In genomic region chr21:45643021-45643980, GRCh38 we compare ENCODE assay signal across 8 cellular contexts. TPM values are rescaled to one million over a fixed set of nuclear protein-coding genes. Genes with fewer than 3 reads are reported as not detected.
DNase-seq lines count a peak whose midpoint lies in the region; ATAC-seq lines count a peak whose summit lies in the region.

PCBP3 (plus strand) TSS chr21:45643725; CDS start chr21:45850086, 206,361 bp downstream.

- peak; percentile 67 for ATAC-seq in GM19025 (IDR thresholded peaks at IDR 0.05; ENCODE audit: low read depth, unreplicated experiment)
- peak; percentile 64 for ATAC-seq in HG03442 (IDR thresholded peaks at IDR 0.05; ENCODE audit: unreplicated experiment)
- ATAC-seq in effector memory CD8-positive, alpha-beta T cell (replicated peaks) = peak; percentile 75

- DNase-seq in AG08396 (ENCODE audit: low spot score) = peak; percentile 93
- DNase-seq in NCI-H748 (lab: John Stamatoyannopoulos, UW; ENCODE audit: unreplicated experiment) = peak; percentile 94
- DNase-seq in activated CD8-positive, alpha-beta memory T cell treated with anti-CD3 and anti-CD28 coated beads for 4 hours (ENCODE audit: low read depth in 2 of 2) = peak; percentile 72 to 81
- DNase-seq in effector memory CD8-positive, alpha-beta T cell = peak; percentile 62 to 75 (median 74)
- DNase-seq in mesenteric fat pad (ENCODE audit: low spot score) = peak; percentile 98
- peak; percentile 81 for DNase-seq in stimulated activated CD8-positive, alpha-beta memory T cell treated with anti-CD3 and anti-CD28 coated beads, Interleukin-12 subunit alpha, Interleukin-12 subunit beta, amount 100 ng/mL, for 24 hours (ENCODE audit: extremely low read depth)

- H3K27ac Mint-ChIP-seq in effector memory CD8-positive, alpha-beta T cell = no peak within 1 kb of the TSS

- peaks cover 24% of the 10 kb centered on the region for H3K36me3 Mint-ChIP-seq in effector memory CD8-positive, alpha-beta T cell (ENCODE audit: insufficient read depth)

- H3K27me3 Mint-ChIP-seq in effector memory CD8-positive, alpha-beta T cell = peaks cover 40 to 49% of the 10 kb centered on the region in 2 donors

- H3K4me1 Mint-ChIP-seq in effector memory CD8-positive, alpha-beta T cell (ENCODE audit: low read depth in 2 of 2) = peaks cover 8 to 10% of the 10 kb centered on the region in 2 donors

- H3K9me3 Mint-ChIP-seq in effector memory CD8-positive, alpha-beta T cell = peaks cover 0 to 1% of the 10 kb centered on the region in 2 donors

- peak within 1 kb of the TSS; percentile 60 to 72 for H3K4me3 Mint-ChIP-seq in effector memory CD8-positive, alpha-beta T cell

RNA-seq across cellular contexts. Expression of gene PCBP3, which starts in this region (rescaled TPM):
- total RNA-seq in mesenteric fat pad = 32.4 TPM

Comparison
In these comparisons a context has a peak if more than half of its experiments do, and no peak if none do; other contexts are left out.
1. Peak in every context shown above with its lines: DNase-seq and ATAC-seq.